1 cellular context compared by ENCODE assay signal in the genomic region with DNA sequence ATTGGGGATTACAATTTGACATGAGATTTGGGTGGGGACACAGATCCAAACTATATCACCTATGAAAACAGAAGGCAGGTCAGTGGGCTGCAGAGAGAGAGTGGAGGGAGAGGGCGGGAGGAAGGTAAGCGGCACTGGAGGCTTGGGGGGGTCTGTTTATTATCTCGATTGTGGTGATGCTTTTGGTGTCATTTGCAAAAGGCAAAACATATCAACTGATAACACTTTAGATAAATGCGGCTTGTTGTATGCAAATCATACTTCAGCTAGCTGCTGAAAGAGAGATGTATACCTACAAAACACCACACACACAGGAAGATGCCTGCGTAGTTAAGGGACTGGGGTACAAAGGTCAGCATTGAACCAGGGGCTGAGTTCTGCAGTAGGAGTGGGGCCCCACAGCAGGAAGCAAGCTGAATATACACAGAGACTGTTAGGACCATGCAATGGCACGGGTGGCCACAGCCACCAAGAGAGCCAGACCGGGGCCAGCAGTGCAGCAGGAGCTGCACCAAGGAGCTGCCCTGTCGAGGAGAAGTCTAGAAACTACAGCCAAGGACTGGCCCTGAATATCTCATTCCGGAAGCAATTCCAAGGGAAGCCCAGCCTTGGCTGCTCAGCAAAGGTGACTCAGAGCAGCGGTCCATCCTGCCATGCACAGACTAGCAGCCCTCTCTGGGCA.
TF ChIP-seq lines count a peak whose summit lies in the region.

No MANE protein-coding gene starts in this region.

TF ChIP-seq in HepG2, 621 proteins besides CTCF, POLR2A, EP300 and RAD21 (continues in another document):
- TF ChIP-seq SOX6 (IDR thresholded peaks at IDR 0.05) (no peak), SOX6 (CRISPR knock-in tag; IDR thresholded peaks at IDR 0.05) (peak; percentile 61), SNAPC2 (CRISPR knock-in tag; IDR thresholded peaks at IDR 0.05) (0 out of 2 replicates have a peak, but pooled peaks have one; percentile 52), ZNF891 (CRISPR knock-in tag; IDR thresholded peaks at IDR 0.05) (no peak), ZNF646 (CRISPR knock-in tag; IDR thresholded peaks at IDR 0.05) (0 out of 2 replicates have a peak, but pooled peaks have one; percentile 44), SALL1 (CRISPR knock-in tag; IDR thresholded peaks at IDR 0.05) (peak; percentile 61), SAP130 (CRISPR knock-in tag; IDR thresholded peaks at IDR 0.05; ENCODE audit: low read depth) (peak; percentile 61), SPEN (CRISPR knock-in tag; IDR thresholded peaks at IDR 0.05; ENCODE audit: low read depth) (no peak), SOX5 (CRISPR knock-in tag; IDR thresholded peaks at IDR 0.05; ENCODE audit: borderline replicate concordance) (peak; percentile 26; the same call in 1 of the 2 replicates), PTBP1 (IDR thresholded peaks at IDR 0.05; ENCODE audit: low read depth, low read length, poor library complexity, severe bottlenecking) (no peak), CBX2 (IDR thresholded peaks at IDR 0.05; ENCODE audit: low read depth, low read length) (no peak), CBX2 (CRISPR knock-in tag; IDR thresholded peaks at IDR 0.05; ENCODE audit: low read depth) (no peak), ZMYM3 (CRISPR knock-in tag; IDR thresholded peaks at IDR 0.05) (peak; percentile 72), ETV6 (CRISPR knock-in tag; conservative IDR thresholded peaks at IDR 0.05) (no peak), ZNF839 (CRISPR knock-in tag; IDR thresholded peaks at IDR 0.05; ENCODE audit: borderline replicate concordance) (no peak), ZNF414 (CRISPR knock-in tag; IDR thresholded peaks at IDR 0.05) (no peak), ZNF83 (CRISPR knock-in tag; IDR thresholded peaks at IDR 0.05; ENCODE audit: borderline replicate concordance) (no peak), ZNF616 (CRISPR knock-in tag; IDR thresholded peaks at IDR 0.05; ENCODE audit: low read depth) (no peak), ADNP (CRISPR knock-in tag; IDR thresholded peaks at IDR 0.05) (0 out of 2 replicates have a peak, but pooled peaks have one; percentile 27), RBFOX2 (IDR thresholded peaks at IDR 0.05; ENCODE audit: low read depth, low read length) (no peak), ZNF605 (CRISPR knock-in tag; IDR thresholded peaks at IDR 0.05) (peak; percentile 44; the same call in 1 of the 2 replicates), CHD2 (IDR thresholded peaks at IDR 0.05; ENCODE audit: low read depth, low read length) (no peak), KLF9 (CRISPR knock-in tag; IDR thresholded peaks at IDR 0.05; ENCODE audit: low read depth) (no peak), PPARG (CRISPR knock-in tag; conservative IDR thresholded peaks at IDR 0.05) (no peak), ZBTB2 (CRISPR knock-in tag; IDR thresholded peaks at IDR 0.05; ENCODE audit: low read depth) (0 out of 2 replicates have a peak, but pooled peaks have one; percentile 35)
- TF ChIP-seq, protein P1, sequence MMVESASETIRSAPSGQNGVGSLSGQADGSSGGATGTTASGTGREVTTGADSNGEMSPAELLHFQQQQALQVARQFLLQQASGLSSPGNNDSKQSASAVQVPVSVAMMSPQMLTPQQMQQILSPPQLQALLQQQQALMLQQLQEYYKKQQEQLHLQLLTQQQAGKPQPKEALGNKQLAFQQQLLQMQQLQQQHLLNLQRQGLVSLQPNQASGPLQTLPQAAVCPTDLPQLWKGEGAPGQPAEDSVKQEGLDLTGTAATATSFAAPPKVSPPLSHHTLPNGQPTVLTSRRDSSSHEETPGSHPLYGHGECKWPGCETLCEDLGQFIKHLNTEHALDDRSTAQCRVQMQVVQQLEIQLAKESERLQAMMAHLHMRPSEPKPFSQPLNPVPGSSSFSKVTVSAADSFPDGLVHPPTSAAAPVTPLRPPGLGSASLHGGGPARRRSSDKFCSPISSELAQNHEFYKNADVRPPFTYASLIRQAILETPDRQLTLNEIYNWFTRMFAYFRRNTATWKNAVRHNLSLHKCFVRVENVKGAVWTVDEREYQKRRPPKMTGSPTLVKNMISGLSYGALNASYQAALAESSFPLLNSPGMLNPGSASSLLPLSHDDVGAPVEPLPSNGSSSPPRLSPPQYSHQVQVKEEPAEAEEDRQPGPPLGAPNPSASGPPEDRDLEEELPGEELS (CRISPR knock-in tag; IDR thresholded peaks at IDR 0.05) = peak; percentile 47
- TF ChIP-seq, protein P2, sequence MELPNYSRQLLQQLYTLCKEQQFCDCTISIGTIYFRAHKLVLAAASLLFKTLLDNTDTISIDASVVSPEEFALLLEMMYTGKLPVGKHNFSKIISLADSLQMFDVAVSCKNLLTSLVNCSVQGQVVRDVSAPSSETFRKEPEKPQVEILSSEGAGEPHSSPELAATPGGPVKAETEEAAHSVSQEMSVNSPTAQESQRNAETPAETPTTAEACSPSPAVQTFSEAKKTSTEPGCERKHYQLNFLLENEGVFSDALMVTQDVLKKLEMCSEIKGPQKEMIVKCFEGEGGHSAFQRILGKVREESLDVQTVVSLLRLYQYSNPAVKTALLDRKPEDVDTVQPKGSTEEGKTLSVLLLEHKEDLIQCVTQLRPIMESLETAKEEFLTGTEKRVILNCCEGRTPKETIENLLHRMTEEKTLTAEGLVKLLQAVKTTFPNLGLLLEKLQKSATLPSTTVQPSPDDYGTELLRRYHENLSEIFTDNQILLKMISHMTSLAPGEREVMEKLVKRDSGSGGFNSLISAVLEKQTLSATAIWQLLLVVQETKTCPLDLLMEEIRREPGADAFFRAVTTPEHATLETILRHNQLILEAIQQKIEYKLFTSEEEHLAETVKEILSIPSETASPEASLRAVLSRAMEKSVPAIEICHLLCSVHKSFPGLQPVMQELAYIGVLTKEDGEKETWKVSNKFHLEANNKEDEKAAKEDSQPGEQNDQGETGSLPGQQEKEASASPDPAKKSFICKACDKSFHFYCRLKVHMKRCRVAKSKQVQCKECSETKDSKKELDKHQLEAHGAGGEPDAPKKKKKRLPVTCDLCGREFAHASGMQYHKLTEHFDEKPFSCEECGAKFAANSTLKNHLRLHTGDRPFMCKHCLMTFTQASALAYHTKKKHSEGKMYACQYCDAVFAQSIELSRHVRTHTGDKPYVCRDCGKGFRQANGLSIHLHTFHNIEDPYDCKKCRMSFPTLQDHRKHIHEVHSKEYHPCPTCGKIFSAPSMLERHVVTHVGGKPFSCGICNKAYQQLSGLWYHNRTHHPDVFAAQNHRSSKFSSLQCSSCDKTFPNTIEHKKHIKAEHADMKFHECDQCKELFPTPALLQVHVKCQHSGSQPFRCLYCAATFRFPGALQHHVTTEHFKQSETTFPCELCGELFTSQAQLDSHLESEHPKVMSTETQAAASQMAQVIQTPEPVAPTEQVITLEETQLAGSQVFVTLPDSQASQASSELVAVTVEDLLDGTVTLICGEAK (IDR thresholded peaks at IDR 0.05) = no peak
- TF ChIP-seq, protein P2 (CRISPR knock-in tag; IDR thresholded peaks at IDR 0.05) = peak; percentile 31; the same call in 1 of the 2 replicates
- TF ChIP-seq, protein P3, sequence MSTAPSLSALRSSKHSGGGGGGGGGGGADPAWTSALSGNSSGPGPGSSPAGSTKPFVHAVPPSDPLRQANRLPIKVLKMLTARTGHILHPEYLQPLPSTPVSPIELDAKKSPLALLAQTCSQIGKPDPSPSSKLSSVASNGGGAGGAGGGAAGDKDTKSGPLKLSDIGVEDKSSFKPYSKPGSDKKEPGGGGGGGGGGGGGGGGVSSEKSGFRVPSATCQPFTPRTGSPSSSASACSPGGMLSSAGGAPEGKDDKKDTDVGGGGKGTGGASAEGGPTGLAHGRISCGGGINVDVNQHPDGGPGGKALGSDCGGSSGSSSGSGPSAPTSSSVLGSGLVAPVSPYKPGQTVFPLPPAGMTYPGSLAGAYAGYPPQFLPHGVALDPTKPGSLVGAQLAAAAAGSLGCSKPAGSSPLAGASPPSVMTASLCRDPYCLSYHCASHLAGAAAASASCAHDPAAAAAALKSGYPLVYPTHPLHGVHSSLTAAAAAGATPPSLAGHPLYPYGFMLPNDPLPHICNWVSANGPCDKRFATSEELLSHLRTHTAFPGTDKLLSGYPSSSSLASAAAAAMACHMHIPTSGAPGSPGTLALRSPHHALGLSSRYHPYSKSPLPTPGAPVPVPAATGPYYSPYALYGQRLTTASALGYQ (CRISPR knock-in tag; IDR thresholded peaks at IDR 0.05) = 0 out of 2 replicates have a peak, but pooled peaks have one; percentile 50
- TF ChIP-seq, protein P4, sequence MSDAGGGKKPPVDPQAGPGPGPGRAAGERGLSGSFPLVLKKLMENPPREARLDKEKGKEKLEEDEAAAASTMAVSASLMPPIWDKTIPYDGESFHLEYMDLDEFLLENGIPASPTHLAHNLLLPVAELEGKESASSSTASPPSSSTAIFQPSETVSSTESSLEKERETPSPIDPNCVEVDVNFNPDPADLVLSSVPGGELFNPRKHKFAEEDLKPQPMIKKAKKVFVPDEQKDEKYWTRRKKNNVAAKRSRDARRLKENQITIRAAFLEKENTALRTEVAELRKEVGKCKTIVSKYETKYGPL (CRISPR knock-in tag; IDR thresholded peaks at IDR 0.05) = no peak
